Comparison of ENCODE assay signal across 29 cellular contexts in the genomic region with DNA sequence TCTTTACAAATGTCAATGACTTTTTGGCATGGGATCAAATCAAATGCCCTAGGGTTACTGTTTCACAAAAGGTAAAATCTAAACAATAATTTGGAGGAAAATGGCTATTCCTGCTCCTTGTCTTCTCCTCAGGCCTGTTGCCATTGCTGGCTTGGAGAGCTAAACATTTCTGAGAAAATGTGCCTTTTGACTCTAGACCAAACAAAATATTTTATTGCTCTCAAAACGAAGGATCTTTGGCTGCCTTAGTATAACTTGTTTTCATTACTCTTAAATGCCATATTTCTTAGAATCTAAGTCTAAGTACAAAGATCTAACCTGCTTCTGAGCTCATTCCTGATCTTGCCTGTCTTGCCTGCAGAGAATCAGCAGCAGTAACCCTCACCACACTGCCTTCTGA.
"Had no signal": no experiment of that assay in that cellular context is flagged by ENCODE, and none has a peak within 500 bp of the region (broad histone marks: within the 10 kb centered on the region; RNA-seq: fewer than 3 reads in every experiment).

No MANE protein-coding gene starts in this region.

- H3K36me3 ChIP-seq: breast epithelium, SJSA1 had no signal

- H3K36me3 Mint-ChIP-seq: activated CD4-positive, alpha-beta memory T cell treated with anti-CD3 and anti-CD28 coated beads for 36 hours; activated naive CD8-positive, alpha-beta T cell had no signal

- H3K9me3 ChIP-seq: breast epithelium, SJSA1 had no signal

- H3K27ac ChIP-seq: breast epithelium, KMS-11, SJSA1, VCaP had no signal

- H3K4me3 Mint-ChIP-seq: activated CD4-positive, alpha-beta memory T cell treated with anti-CD3 and anti-CD28 coated beads for 36 hours; activated CD4-positive, alpha-beta T cell treated with anti-CD3 and anti-CD28 coated beads, Interleukin-2, amount 10 ng/mL, durations not matched to agents 7 days and 5 days; activated naive CD4-positive, alpha-beta T cell treated with anti-CD3 and anti-CD28 coated beads for 36 hours; activated naive CD8-positive, alpha-beta T cell; activated T-cell treated with anti-CD3 and anti-CD28 coated beads, Interleukin-2, amount 50 U/mL, for 4 hours had no signal

- H3K27me3 Mint-ChIP-seq: activated CD4-positive, alpha-beta memory T cell treated with anti-CD3 and anti-CD28 coated beads for 36 hours; activated CD4-positive, alpha-beta T cell treated with anti-CD3 and anti-CD28 coated beads, Interleukin-2, amount 10 ng/mL, durations not matched to agents 7 days and 5 days; activated naive CD8-positive, alpha-beta T cell had no signal

- H3K4me1 Mint-ChIP-seq: activated CD4-positive, alpha-beta T cell treated with anti-CD3 and anti-CD28 coated beads, Interleukin-2, amount 10 ng/mL, durations not matched to agents 7 days and 5 days had no signal

- H3K27ac Mint-ChIP-seq: activated CD4-positive, alpha-beta memory T cell treated with anti-CD3 and anti-CD28 coated beads for 36 hours; activated CD4-positive, alpha-beta T cell treated with anti-CD3 and anti-CD28 coated beads, Interleukin-2, amount 10 ng/mL, durations not matched to agents 7 days and 5 days; activated naive CD4-positive, alpha-beta T cell treated with anti-CD3 and anti-CD28 coated beads for 36 hours; activated naive CD8-positive, alpha-beta T cell had no signal

- ATAC-seq: activated T-cell treated with anti-CD3 and anti-CD28 coated beads, Interleukin-2, amount 50 U/mL, for 4 hours; Panc1 had no signal

- H3K4me2 ChIP-seq: KMS-11 had no signal

- H3K27me3 ChIP-seq: breast epithelium, MG63, SJSA1 had no signal

- H3K9ac ChIP-seq: KMS-11 had no signal

- H3K4me1 ChIP-seq: breast epithelium, SJSA1 had no signal

- DNase-seq: activated CD4-positive, alpha-beta memory T cell treated with anti-CD3 and anti-CD28 coated beads for 36 hours; activated CD4-positive, alpha-beta T cell treated with anti-CD3 and anti-CD28 coated beads, Interleukin-2, amount 10 ng/mL, durations not matched to agents 7 days and 5 days; activated CD4-positive, CD25-positive, alpha-beta regulatory T cell; activated CD8-positive, alpha-beta memory T cell treated with anti-CD3 and anti-CD28 coated beads for 24 hours; activated effector memory CD4-positive, alpha-beta T cell treated with anti-CD3 and anti-CD28 coated beads, Interleukin-2, amount 50 U/mL, for 16 hours; activated naive CD4-positive, alpha-beta T cell treated with anti-CD3 and anti-CD28 coated beads for 36 hours; activated T-cell treated with anti-CD3 and anti-CD28 coated beads, Interleukin-2, amount 50 U/mL, for 4 hours; caudate nucleus; MG63; MV-4-11; NCI-H1092 treated with DMSO at 0.1 percent for 48 hours; NCI-H1417 treated with DMSO at 0.1 percent for 48 hours; NCI-H1694; NCI-H2029; NCI-H2107; NCI-H2171 treated with DMSO at 0.1 percent for 48 hours; NCI-H226; NCI-H526; NCI-H774; OCI-M1; Right ventricle myocardium superior; RPMI8226; T-helper 1 cell had no signal

- H3K9me3 Mint-ChIP-seq: activated CD4-positive, alpha-beta memory T cell treated with anti-CD3 and anti-CD28 coated beads for 36 hours; activated CD4-positive, alpha-beta T cell treated with anti-CD3 and anti-CD28 coated beads, Interleukin-2, amount 10 ng/mL, durations not matched to agents 7 days and 5 days; activated naive CD4-positive, alpha-beta T cell treated with anti-CD3 and anti-CD28 coated beads for 36 hours; activated T-cell treated with anti-CD3 and anti-CD28 coated beads, Interleukin-2, amount 50 U/mL, for 4 hours had no signal

- H3K4me3 ChIP-seq: breast epithelium, MG63, SJSA1 had no signal
